Comparison of ENCODE assay signal across 1 cellular context in genomic region chr20:38434310-38434741, GRCh38.
TF ChIP-seq lines count a peak whose summit lies in the region.

No MANE protein-coding gene starts in this region.

TF ChIP-seq in HepG2, 621 proteins besides CTCF, POLR2A, EP300 and RAD21 (continued from another document):
- TF ChIP-seq, protein P1, sequence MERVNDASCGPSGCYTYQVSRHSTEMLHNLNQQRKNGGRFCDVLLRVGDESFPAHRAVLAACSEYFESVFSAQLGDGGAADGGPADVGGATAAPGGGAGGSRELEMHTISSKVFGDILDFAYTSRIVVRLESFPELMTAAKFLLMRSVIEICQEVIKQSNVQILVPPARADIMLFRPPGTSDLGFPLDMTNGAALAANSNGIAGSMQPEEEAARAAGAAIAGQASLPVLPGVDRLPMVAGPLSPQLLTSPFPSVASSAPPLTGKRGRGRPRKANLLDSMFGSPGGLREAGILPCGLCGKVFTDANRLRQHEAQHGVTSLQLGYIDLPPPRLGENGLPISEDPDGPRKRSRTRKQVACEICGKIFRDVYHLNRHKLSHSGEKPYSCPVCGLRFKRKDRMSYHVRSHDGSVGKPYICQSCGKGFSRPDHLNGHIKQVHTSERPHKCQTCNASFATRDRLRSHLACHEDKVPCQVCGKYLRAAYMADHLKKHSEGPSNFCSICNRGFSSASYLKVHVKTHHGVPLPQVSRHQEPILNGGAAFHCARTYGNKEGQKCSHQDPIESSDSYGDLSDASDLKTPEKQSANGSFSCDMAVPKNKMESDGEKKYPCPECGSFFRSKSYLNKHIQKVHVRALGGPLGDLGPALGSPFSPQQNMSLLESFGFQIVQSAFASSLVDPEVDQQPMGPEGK (CRISPR knock-in tag; IDR thresholded peaks at IDR 0.05) = no peak; the same call in 1 of the 2 replicates
- TF ChIP-seq PAF1 (CRISPR knock-in tag; IDR thresholded peaks at IDR 0.05) (0 out of 2 replicates have a peak, but pooled peaks have one; percentile 13), ZNF101 (CRISPR knock-in tag; IDR thresholded peaks at IDR 0.05; ENCODE audit: borderline replicate concordance, low read depth) (no peak)
- TF ChIP-seq, protein P2, sequence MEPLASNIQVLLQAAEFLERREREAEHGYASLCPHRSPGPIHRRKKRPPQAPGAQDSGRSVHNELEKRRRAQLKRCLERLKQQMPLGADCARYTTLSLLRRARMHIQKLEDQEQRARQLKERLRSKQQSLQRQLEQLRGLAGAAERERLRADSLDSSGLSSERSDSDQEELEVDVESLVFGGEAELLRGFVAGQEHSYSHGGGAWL (CRISPR knock-in tag; IDR thresholded peaks at IDR 0.05) = no peak
- TF ChIP-seq, protein P3, sequence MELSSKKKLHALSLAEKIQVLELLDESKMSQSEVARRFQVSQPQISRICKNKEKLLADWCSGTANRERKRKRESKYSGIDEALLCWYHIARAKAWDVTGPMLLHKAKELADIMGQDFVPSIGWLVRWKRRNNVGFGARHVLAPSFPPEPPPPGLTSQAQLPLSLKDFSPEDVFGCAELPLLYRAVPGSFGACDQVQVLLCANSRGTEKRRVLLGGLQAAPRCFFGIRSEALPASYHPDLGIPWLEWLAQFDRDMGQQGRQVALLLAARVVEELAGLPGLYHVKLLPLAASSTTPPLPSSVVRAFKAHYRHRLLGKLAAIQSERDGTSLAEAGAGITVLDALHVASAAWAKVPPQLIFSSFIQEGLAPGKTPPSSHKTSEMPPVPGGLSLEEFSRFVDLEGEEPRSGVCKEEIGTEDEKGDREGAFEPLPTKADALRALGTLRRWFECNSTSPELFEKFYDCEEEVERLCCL (CRISPR knock-in tag; IDR thresholded peaks at IDR 0.05; ENCODE audit: borderline replicate concordance) = no peak
TF ChIP-seq in HepG2: peak in this region for 14.
